20 cellular contexts compared by ENCODE assay signal in the genomic region with DNA sequence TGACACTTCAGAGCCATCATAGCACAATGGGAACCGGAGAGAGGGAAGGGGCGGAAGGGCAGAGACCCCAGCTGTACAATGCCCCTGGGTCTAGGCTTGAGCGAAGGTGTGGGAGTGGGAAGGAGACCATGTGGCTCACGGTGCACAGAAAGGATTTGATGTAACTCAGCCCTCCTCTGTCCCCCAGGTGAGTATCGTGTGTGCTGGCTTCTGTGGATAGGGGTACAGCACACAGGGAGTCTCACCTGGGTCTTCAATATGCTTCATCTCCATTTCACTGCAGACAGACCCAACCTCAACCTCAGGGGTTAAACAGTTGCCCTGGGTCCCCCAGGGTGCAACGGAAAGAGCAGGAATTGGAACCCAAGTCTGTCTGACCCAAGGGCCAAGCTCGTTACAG.
DNase-seq lines count a peak whose midpoint lies in the region; ATAC-seq and TF ChIP-seq lines count a peak whose summit lies in the region.
"Had no signal": no experiment of that assay in that cellular context is flagged by ENCODE, and none has a peak within 500 bp of the region (broad histone marks: within the 10 kb centered on the region; RNA-seq: fewer than 3 reads in every experiment).

No MANE protein-coding gene starts in this region.

- peak; percentile 23 for DNase-seq in natural killer cell treated with Interleukin-12 subunit alpha and Interleukin-12 subunit beta and Interleukin-15 and Interleukin-18, amount 100 ng/mL, for 72 hours (ENCODE audit: low spot score)
- DNase-seq in natural killer cell = no peak
- DNase-seq in islet precursor cell = peak; percentile 16
- DNase-seq in sigmoid colon = peak; percentile 29
- DNase-seq in foreskin melanocyte = no peak
- DNase-seq in COLO829 (ENCODE audit: low spot score) = no peak
- no peak for DNase-seq in NCI-H345 treated with DMSO at 0.1 percent for 48 hours (lab: John Stamatoyannopoulos, UW; ENCODE audit: unreplicated experiment)
- DNase-seq: 8988T; ACHN; BE2C; C1 segment of cervical spinal cord; Calu3; CD4-positive, alpha-beta memory T cell; CD4-positive, CD25-positive, alpha-beta regulatory T cell; CD8-positive, alpha-beta memory T cell; DMS79 treated with DMSO at 0.1 percent for 48 hours; GF-D8 had no signal

- H3K27me3 Mint-ChIP-seq in natural killer cell treated with Interleukin-12 subunit alpha and Interleukin-12 subunit beta and Interleukin-15 and Interleukin-18, amount 100 ng/mL, for 72 hours = no peaks in the 10 kb centered on the region
- H3K27me3 Mint-ChIP-seq in natural killer cell (ENCODE audit: low read depth in 2 of 2) = no peaks in the 10 kb centered on the region

- H3K4me1 Mint-ChIP-seq in natural killer cell treated with Interleukin-12 subunit alpha and Interleukin-12 subunit beta and Interleukin-15 and Interleukin-18, amount 100 ng/mL, for 72 hours (ENCODE audit: low read depth in 2 of 2) = peaks cover 23 to 25% of the 10 kb centered on the region in 2 donors
- peaks cover 38 to 58% of the 10 kb centered on the region in 2 donors for H3K4me1 Mint-ChIP-seq in natural killer cell

- TF ChIP-seq EP300 in sigmoid colon (IDR thresholded peaks at IDR 0.05) = no peak

- H3K9me3 Mint-ChIP-seq in natural killer cell treated with Interleukin-12 subunit alpha and Interleukin-12 subunit beta and Interleukin-15 and Interleukin-18, amount 100 ng/mL, for 72 hours = no peaks in the 10 kb centered on the region
- no peaks in the 10 kb centered on the region for H3K9me3 Mint-ChIP-seq in natural killer cell
- H3K9me3 Mint-ChIP-seq: CD4-positive, alpha-beta memory T cell; CD8-positive, alpha-beta memory T cell had no signal

- H3K4me2 ChIP-seq in BLaER1 treated with 17β-estradiol and CSF1 and Interleukin-3, amounts not matched to agents 10 nM and 100 nM = peak overlapping the region in 8 of 11 experiments; percentile 2 to 46 (median 5); a peak in 9 of 22 replicates

- no peak overlapping the region for H3K27ac Mint-ChIP-seq in natural killer cell treated with Interleukin-12 subunit alpha and Interleukin-12 subunit beta and Interleukin-15 and Interleukin-18, amount 100 ng/mL, for 72 hours
- no peak overlapping the region for H3K27ac Mint-ChIP-seq in natural killer cell
- H3K27ac Mint-ChIP-seq: CD4-positive, alpha-beta memory T cell; CD4-positive, CD25-positive, alpha-beta regulatory T cell had no signal

- ATAC-seq in natural killer cell treated with Interleukin-12 subunit alpha and Interleukin-12 subunit beta and Interleukin-15 and Interleukin-18, amount 100 ng/mL, for 72 hours = no peak
- no peak for ATAC-seq in natural killer cell

- intact Hi-C loops in natural killer cell (cut with micrococcal nuclease) (no loop called here), sigmoid colon (cut with DNase I) (no loop called here)

- H3K4me3 ChIP-seq in BLaER1 treated with 17β-estradiol and CSF1 and Interleukin-3, amounts not matched to agents 10 nM and 100 nM = no peak overlapping the region
- H3K4me3 ChIP-seq in sigmoid colon = no peak overlapping the region

- peaks cover 0 to 18% (median 6%) of the 10 kb centered on the region in 11 experiments; a peak in 17 of 22 replicates for H3K27me3 ChIP-seq in BLaER1 treated with 17β-estradiol and CSF1 and Interleukin-3, amounts not matched to agents 10 nM and 100 nM
- H3K27me3 ChIP-seq in sigmoid colon = no peaks in the 10 kb centered on the region
- H3K27me3 ChIP-seq: BE2C had no signal

- TF ChIP-seq CTCF in natural killer cell (IDR thresholded peaks at IDR 0.05) (no peak), sigmoid colon (IDR thresholded peaks at IDR 0.05) (no peak)

- H4K20me1 ChIP-seq in BLaER1 treated with 17β-estradiol and CSF1 and Interleukin-3, amounts not matched to agents 10 nM and 100 nM = peaks cover 0 to 100% (median 94%) of the 10 kb centered on the region in 11 experiments; a peak in 16 of 22 replicates

- H3K36me3 ChIP-seq in BLaER1 treated with 17β-estradiol and CSF1 and Interleukin-3, amounts not matched to agents 10 nM and 100 nM = peaks cover 0 to 60% (median 0%) of the 10 kb centered on the region in 11 experiments; a peak in 8 of 22 replicates
- no peaks in the 10 kb centered on the region for H3K36me3 ChIP-seq in sigmoid colon
- H3K36me3 ChIP-seq: BE2C had no signal

- H3K4me1 ChIP-seq in BLaER1 treated with 17β-estradiol and CSF1 and Interleukin-3, amounts not matched to agents 10 nM and 100 nM = peaks cover 28 to 60% (median 33%) of the 10 kb centered on the region in 10 experiments
- H3K4me1 ChIP-seq in sigmoid colon = no peaks in the 10 kb centered on the region
- H3K4me1 ChIP-seq: BE2C, Caco-2 had no signal

- peaks cover 0 to 6% (median 0%) of the 10 kb centered on the region in 11 experiments; a peak in 2 of 22 replicates for H3K9me3 ChIP-seq in BLaER1 treated with 17β-estradiol and CSF1 and Interleukin-3, amounts not matched to agents 10 nM and 100 nM (replicated peaks in 1 of 11)
- peaks cover 0 to 2% (median 0%) of the 10 kb centered on the region in 4 donors for H3K9me3 ChIP-seq in sigmoid colon
- H3K9me3 ChIP-seq: BE2C had no signal

- 74 to 77% methylated on average over 7 of the region's 7 CpGs for WGBS in sigmoid colon, 2 donors

- no peak overlapping the region for H3K27ac ChIP-seq in BLaER1 treated with 17β-estradiol and CSF1 and Interleukin-3, amounts not matched to agents 10 nM and 100 nM
- H3K27ac ChIP-seq in sigmoid colon = no peak overlapping the region

- no peaks in the 10 kb centered on the region for H3K36me3 Mint-ChIP-seq in natural killer cell treated with Interleukin-12 subunit alpha and Interleukin-12 subunit beta and Interleukin-15 and Interleukin-18, amount 100 ng/mL, for 72 hours
- no peaks in the 10 kb centered on the region for H3K36me3 Mint-ChIP-seq in natural killer cell
- H3K36me3 Mint-ChIP-seq: CD4-positive, CD25-positive, alpha-beta regulatory T cell; CD8-positive, alpha-beta memory T cell had no signal

- no peak overlapping the region for H3K4me3 Mint-ChIP-seq in natural killer cell treated with Interleukin-12 subunit alpha and Interleukin-12 subunit beta and Interleukin-15 and Interleukin-18, amount 100 ng/mL, for 72 hours
- no peak overlapping the region for H3K4me3 Mint-ChIP-seq in natural killer cell
- H3K4me3 Mint-ChIP-seq: CD14-positive monocyte; CD4-positive, alpha-beta memory T cell; CD4-positive, CD25-positive, alpha-beta regulatory T cell; CD8-positive, alpha-beta memory T cell had no signal

- H3K9ac ChIP-seq in BLaER1 treated with 17β-estradiol and CSF1 and Interleukin-3, amounts not matched to agents 10 nM and 100 nM = no peak overlapping the region

- TF ChIP-seq POLR2A in sigmoid colon (IDR thresholded peaks at IDR 0.05) = no peak

Comparison
In these comparisons a context has a peak if more than half of its experiments do, and no peak if none do; other contexts are left out.
1. DNase-seq: peak in natural killer cell treated with Interleukin-12 subunit alpha and Interleukin-12 subunit beta and Interleukin-15 and Interleukin-18, amount 100 ng/mL, for 72 hours (single experiment), islet precursor cell (single experiment) and sigmoid colon (single experiment); none in natural killer cell (single experiment), foreskin melanocyte (single experiment), COLO829 (single experiment) and NCI-H345 treated with DMSO at 0.1 percent for 48 hours (single experiment).